ENCODE assay signal across 8 cellular contexts in genomic region chr14:50230601-50231474, GRCh38. TPM values are rescaled to one million over a fixed set of nuclear protein-coding genes. Genes with fewer than 3 reads are reported as not detected.
DNase-seq lines count a peak whose midpoint lies in the region; ATAC-seq lines count a peak whose summit lies in the region.

No MANE protein-coding gene starts in this region.

- peak overlapping the region; percentile 62 for H3K4me2 ChIP-seq in trophoblast cell (ENCODE audit: low read length)

- peak overlapping the region; percentile 92 for H4K12ac ChIP-seq in trophoblast cell (ENCODE audit: low read depth, low read length)

- peak overlapping the region; percentile 88 for H3K4me3 ChIP-seq in trophoblast cell (ENCODE audit: low read depth, low read length)

- H3K27ac ChIP-seq in adipose tissue (ENCODE audit: low read depth, low read length) (peak overlapping the region; percentile 98), trophoblast cell (ENCODE audit: low read depth, low read length) (peak overlapping the region; percentile 97)

- peaks cover 9% of the 10 kb centered on the region for H3K79me2 ChIP-seq in trophoblast cell (ENCODE audit: control insufficient read depth, insufficient read depth, low read length, poor library complexity)

- H3K4ac ChIP-seq in trophoblast cell (ENCODE audit: low read depth, low read length) = peak overlapping the region; percentile 94

- peak overlapping the region; percentile 94 for H3K9ac ChIP-seq in trophoblast cell (ENCODE audit: low read length)

- no peak overlapping the region for H3K23ac ChIP-seq in trophoblast cell (ENCODE audit: low read length)

- peak; percentile 37 for ATAC-seq in GM21381 (IDR thresholded peaks at IDR 0.05; ENCODE audit: unreplicated experiment)

- no peaks in the 10 kb centered on the region for H3K9me3 ChIP-seq in trophoblast cell (ENCODE audit: insufficient read depth, low read depth, low read length)

- no peak overlapping the region for H2BK12ac ChIP-seq in trophoblast cell (ENCODE audit: low read length)

- H3K14ac ChIP-seq in trophoblast cell (ENCODE audit: low read length) = peak overlapping the region; percentile 99

- peak overlapping the region; percentile 96 for H2BK5ac ChIP-seq in trophoblast cell (ENCODE audit: low read depth, low read length, poor library complexity)

- H4K91ac ChIP-seq in trophoblast cell (ENCODE audit: low read depth, low read length) = peak overlapping the region; percentile 85

- H2AK5ac ChIP-seq in trophoblast cell (ENCODE audit: low read length) = no peak overlapping the region

- 0% methylated on average over 55 to 66 of the region's 66 CpGs for WGBS in adipose tissue, 3 donors
- no CpG with 5 or more reads among the region's 66 CpGs for WGBS in trophoblast cell (ENCODE audit: extremely low coverage, insufficient coverage, insufficient read length)

- intact Hi-C loops in cardiac septum (cut with DNase I) = loop anchor here (2.0 to 5.0 kb wide), 2 partner anchors 81 to 114 kb away; partner anchors contain the start of genes DMAC2L, L2HGDH and VCPKMT

- H3K4me1 ChIP-seq in trophoblast cell (ENCODE audit: control insufficient read depth in 1 of 2, insufficient read depth in 2 of 2, low read length in 2 of 2) = peaks cover 0 to 5% of the 10 kb centered on the region in 2 experiments

- peaks cover 11% of the 10 kb centered on the region for H3K79me1 ChIP-seq in trophoblast cell (ENCODE audit: low read length)

- DNase-seq in DMS53 treated with DMSO at 0.1 percent for 48 hours (lab: John Stamatoyannopoulos, UW; ENCODE audit: unreplicated experiment) = peak; percentile 37
- DNase-seq in HS-5 (ENCODE audit: low read depth) = peak; percentile 39
- DNase-seq in SK-MEL-5 (ENCODE audit: low read depth, low spot score) = peak; percentile 65
- DNase-seq in cardiac septum (ENCODE audit: low spot score) = peak; percentile 80
- DNase-seq in trophoblast cell = peak; percentile 72 to 90
- DNase-seq in iPS-NIHi11 (ENCODE audit: low spot score) = no peak

- no peaks in the 10 kb centered on the region for H3K27me3 ChIP-seq in trophoblast cell (ENCODE audit: insufficient read depth, low read length)

- H2AFZ ChIP-seq in trophoblast cell (ENCODE audit: insufficient read depth, low read length, poor library complexity) = peak overlapping the region; percentile 87

- H3K18ac ChIP-seq in trophoblast cell (ENCODE audit: low read length) = peak overlapping the region; percentile 95

- in situ Hi-C loops in SK-MEL-5 (cut with HindIII; ENCODE audit: low pct_unique_long_range_greater_than_20kb, low sequenced_read_pairs) = no loop called here

- peak overlapping the region; percentile 94 for H4K8ac ChIP-seq in trophoblast cell (ENCODE audit: low read depth, low read length)

- peak overlapping the region; percentile 91 for H2BK120ac ChIP-seq in trophoblast cell (ENCODE audit: insufficient read depth, low read length, poor library complexity)

- peaks cover 0 to 3% of the 10 kb centered on the region in 2 experiments for H3K36me3 ChIP-seq in trophoblast cell (ENCODE audit: control insufficient read depth in 1 of 2, insufficient read depth in 2 of 2, low read length in 2 of 2)

RNA-seq across cellular contexts. Expression of gene SOS2, which starts 0.5 kb away (rescaled TPM):
- total RNA-seq in SK-MEL-5 (2014; rRNA removed; shearing (Covaris generic)) = 16.4 and 19.3 TPM in 2 replicates
- polyA plus RNA-seq in SK-MEL-5 (2015; cell fraction: cytosol; rRNA removed) = 16.2 and 16.3 TPM in 2 replicates
- polyA plus RNA-seq in SK-MEL-5 (2015; cell fraction: nucleus; rRNA removed) = 22.6 and 26.8 TPM in 2 replicates
- 10 to 100 TPM in 2 of 3 donors, 1 to 10 TPM in 1; 5.7 to 13.4 (median 11.1) TPM for polyA plus RNA-seq in adipose tissue
- 34.8 TPM for total RNA-seq in cardiac septum
- polyA plus RNA-seq in trophoblast cell (2013) = 17.6 and 17.8 TPM in 2 replicates
